Comparison of ENCODE assay signal across 11 cellular contexts in the genomic region with DNA sequence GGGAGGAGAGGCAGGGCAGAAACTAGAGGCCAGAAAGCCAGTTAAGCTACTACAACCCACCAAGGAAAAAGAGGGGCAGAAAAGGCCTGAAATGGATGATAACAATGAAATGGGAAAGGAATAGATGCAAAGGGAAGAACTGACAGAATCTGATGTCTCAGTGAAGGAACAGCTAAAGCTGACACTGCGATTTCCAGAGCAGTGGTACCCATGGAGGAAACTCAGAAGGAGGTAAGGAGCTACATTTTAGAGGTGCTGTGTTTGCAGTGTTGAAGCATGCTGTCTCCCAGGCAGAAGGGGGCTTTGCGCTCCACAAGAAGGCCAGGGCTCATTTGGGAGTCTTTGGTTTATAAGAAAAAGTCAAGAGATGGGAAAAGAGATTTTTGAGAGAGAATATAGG. TPM values are rescaled to one million over a fixed set of nuclear protein-coding genes. Genes with fewer than 3 reads are reported as not detected.
DNase-seq lines count a peak whose midpoint lies in the region; ATAC-seq and TF ChIP-seq lines count a peak whose summit lies in the region.
"Had no signal": no experiment of that assay in that cellular context is flagged by ENCODE, and none has a peak within 500 bp of the region (broad histone marks: within the 10 kb centered on the region; RNA-seq: fewer than 3 reads in every experiment).

No MANE protein-coding gene starts in this region.

- no peaks in the 10 kb centered on the region for H3K9me3 Mint-ChIP-seq in CD8-positive, alpha-beta memory T cell
- H3K9me3 Mint-ChIP-seq in activated CD4-positive, alpha-beta memory T cell treated with anti-CD3 and anti-CD28 coated beads for 36 hours, result no peaks in the 10 kb centered on the region

- peaks cover 19 to 62% (median 21%) of the 10 kb centered on the region in 3 donors for H3K36me3 Mint-ChIP-seq in CD8-positive, alpha-beta memory T cell
- H3K36me3 Mint-ChIP-seq in activated CD4-positive, alpha-beta memory T cell treated with anti-CD3 and anti-CD28 coated beads for 36 hours, result peaks cover 56% of the 10 kb centered on the region

- no peak for DNase-seq in CD8-positive, alpha-beta memory T cell
- no peak for DNase-seq in activated CD4-positive, alpha-beta memory T cell treated with anti-CD3 and anti-CD28 coated beads for 36 hours
- no peak for DNase-seq in WERI-Rb-1
- DNase-seq: Caco-2, NCI-H1694, PC-3 had no signal

- TF ChIP-seq POLR2A in gastroesophageal sphincter (IDR thresholded peaks at IDR 0.05), result no peak

- peaks cover 22% of the 10 kb centered on the region for H3K36me3 ChIP-seq in CD8-positive, alpha-beta memory T cell (ENCODE audit: insufficient read depth, low read length)
- H3K36me3 ChIP-seq in gastroesophageal sphincter, result peaks cover 0 to 37% of the 10 kb centered on the region in 2 donors
- peaks cover 9 to 25% (median 22%) of the 10 kb centered on the region in 3 donors for H3K36me3 ChIP-seq in skeletal muscle tissue (ENCODE audit: control insufficient read depth in 3 of 3, insufficient read depth in 3 of 3, low read length in 3 of 3)
- H3K36me3 ChIP-seq in WERI-Rb-1, result peaks cover 34% of the 10 kb centered on the region

- H3K27ac Mint-ChIP-seq in CD8-positive, alpha-beta memory T cell, result peak overlapping the region; percentile 47 to 77 (median 65)
- H3K27ac Mint-ChIP-seq in activated CD4-positive, alpha-beta memory T cell treated with anti-CD3 and anti-CD28 coated beads for 36 hours, result peak overlapping the region; percentile 69

- peaks cover 69 to 88% (median 85%) of the 10 kb centered on the region in 3 donors for H3K4me1 Mint-ChIP-seq in CD8-positive, alpha-beta memory T cell
- peaks cover 75% of the 10 kb centered on the region for H3K4me1 Mint-ChIP-seq in activated CD4-positive, alpha-beta memory T cell treated with anti-CD3 and anti-CD28 coated beads for 36 hours (ENCODE audit: low read depth)

- WGBS in gastroesophageal sphincter (ENCODE audit: low coverage in 1 of 2), 2 donors, result 93% methylated on average over 2 of the region's 2 CpGs; no CpG with 5 or more reads in 1 of the 2 donors

- H3K9ac ChIP-seq in skeletal muscle tissue (ENCODE audit: low read depth in 1 of 3, low read length in 3 of 3), result no peak overlapping the region

- intact Hi-C loops in activated CD4-positive, alpha-beta memory T cell treated with anti-CD3 and anti-CD28 coated beads for 36 hours (cut with micrococcal nuclease), result no loop called here

- no peak for TF ChIP-seq EP300 in gastroesophageal sphincter (IDR thresholded peaks at IDR 0.05)

- CTCF ChIA-PET in CD8-positive, alpha-beta memory T cell (lab: Charles Lee), result interaction anchor here (1.5 to 7.3 kb wide), 4 partner anchors 20 to 95 kb away, joined by 4 to 45 read pairs (median 5); no protein-coding TSS in a partner anchor
- CTCF ChIA-PET in activated CD4-positive, alpha-beta memory T cell treated with anti-CD3 and anti-CD28 coated beads for 36 hours (lab: Charles Lee), result no interaction called here

- H3K4me1 ChIP-seq in CD8-positive, alpha-beta memory T cell (ENCODE audit: insufficient read depth, low read length), result peaks cover 63% of the 10 kb centered on the region
- peaks cover 31 to 87% (median 32%) of the 10 kb centered on the region in 3 donors for H3K4me1 ChIP-seq in gastroesophageal sphincter
- peaks cover 30 to 45% (median 36%) of the 10 kb centered on the region in 3 donors for H3K4me1 ChIP-seq in skeletal muscle tissue (ENCODE audit: control insufficient read depth in 3 of 3, insufficient read depth in 3 of 3, low read length in 3 of 3)

- ATAC-seq in gastroesophageal sphincter (no peak), GM21717 (IDR thresholded peaks at IDR 0.05; ENCODE audit: unreplicated experiment) (no peak), GM21528 (IDR thresholded peaks at IDR 0.05; ENCODE audit: low FRiP score, unreplicated experiment) (no peak), GM18498 (IDR thresholded peaks at IDR 0.05; ENCODE audit: unreplicated experiment) (no peak)
- ATAC-seq: PC-3 had no signal

- no peaks in the 10 kb centered on the region for H3K27me3 ChIP-seq in CD8-positive, alpha-beta memory T cell (ENCODE audit: insufficient read depth, low read length, poor library complexity, severe bottlenecking)
- H3K27me3 ChIP-seq in gastroesophageal sphincter, result no peaks in the 10 kb centered on the region
- no peaks in the 10 kb centered on the region for H3K27me3 ChIP-seq in skeletal muscle tissue (ENCODE audit: control insufficient read depth in 3 of 3, insufficient read depth in 3 of 3, low read length in 3 of 3)
- no peaks in the 10 kb centered on the region for H3K27me3 ChIP-seq in WERI-Rb-1 (ENCODE audit: insufficient read depth, low read depth, severe bottlenecking)

- TF ChIP-seq CTCF in gastroesophageal sphincter (IDR thresholded peaks at IDR 0.05) (no peak), WERI-Rb-1 (IDR thresholded peaks at IDR 0.05; ENCODE audit: low read depth, low read length) (no peak)

- H3K4me3 Mint-ChIP-seq in CD8-positive, alpha-beta memory T cell, result peak overlapping the region; percentile 4 to 93 (median 35)
- H3K4me3 Mint-ChIP-seq in activated CD4-positive, alpha-beta memory T cell treated with anti-CD3 and anti-CD28 coated beads for 36 hours, result peak overlapping the region; percentile 42

- no peaks in the 10 kb centered on the region for H3K27me3 Mint-ChIP-seq in CD8-positive, alpha-beta memory T cell
- no peaks in the 10 kb centered on the region for H3K27me3 Mint-ChIP-seq in activated CD4-positive, alpha-beta memory T cell treated with anti-CD3 and anti-CD28 coated beads for 36 hours

- no peak overlapping the region for H3K4me3 ChIP-seq in CD8-positive, alpha-beta memory T cell (ENCODE audit: low read length)
- no peak overlapping the region for H3K4me3 ChIP-seq in gastroesophageal sphincter
- H3K4me3 ChIP-seq in skeletal muscle tissue (ENCODE audit: low read length in 3 of 3), result no peak overlapping the region
- no peak overlapping the region for H3K4me3 ChIP-seq in WERI-Rb-1 (ENCODE audit: low read depth, low read length)

- no peaks in the 10 kb centered on the region for H3K9me3 ChIP-seq in CD8-positive, alpha-beta memory T cell (ENCODE audit: low read length)
- H3K9me3 ChIP-seq in gastroesophageal sphincter, result no peaks in the 10 kb centered on the region
- H3K9me3 ChIP-seq in skeletal muscle tissue (ENCODE audit: control insufficient read depth in 3 of 3, low read length in 3 of 3), result no peaks in the 10 kb centered on the region
- H3K9me3 ChIP-seq in WERI-Rb-1 (ENCODE audit: severe bottlenecking), result no peaks in the 10 kb centered on the region
- H3K9me3 ChIP-seq: Caco-2 had no signal

- H3K27ac ChIP-seq in CD8-positive, alpha-beta memory T cell (ENCODE audit: low read depth, low read length), result no peak overlapping the region
- H3K27ac ChIP-seq in gastroesophageal sphincter (peak overlapping the region; percentile 85 to 100 (median 98)), skeletal muscle tissue (ENCODE audit: low read depth, low read length) (peak overlapping the region; percentile 75), WERI-Rb-1 (no peak overlapping the region)

- POLR2A ChIA-PET in CD8-positive, alpha-beta memory T cell (lab: Charles Lee), result no interaction called here
- POLR2A ChIA-PET in activated CD4-positive, alpha-beta memory T cell treated with anti-CD3 and anti-CD28 coated beads for 36 hours (lab: Charles Lee), result interaction anchor here (1.8 to 3.4 kb wide), 4 partner anchors 18 to 27 kb away, joined by 7 to 10 read pairs (median 7); no protein-coding TSS in a partner anchor

RNA-seq across cellular contexts. Expression of gene ZBTB38, which starts 38.0 kb away (rescaled TPM):
- 10 to 100 TPM; 78.6 to 87.1 TPM for total RNA-seq in CD8-positive, alpha-beta memory T cell
- polyA plus RNA-seq in CD8-positive, alpha-beta memory T cell, result 115 TPM
- 10 to 100 TPM; 64.7 to 66.4 TPM for total RNA-seq in activated CD4-positive, alpha-beta memory T cell treated with anti-CD3 and anti-CD28 coated beads for 36 hours
- total RNA-seq in gastroesophageal sphincter, result 100 to 1,000 TPM; 183 to 225 (median 203) TPM
- total RNA-seq in skeletal muscle tissue, result 29.7 TPM

Comparison
In these comparisons a context has a peak if more than half of its experiments do, and no peak if none do; other contexts are left out.
1. H3K27ac ChIP-seq: peak in gastroesophageal sphincter (4 of 4) and skeletal muscle tissue (single experiment); none in CD8-positive, alpha-beta memory T cell (single experiment) and WERI-Rb-1 (single experiment).